Comparison of ENCODE assay signal across 8 cellular contexts in the genomic region with DNA sequence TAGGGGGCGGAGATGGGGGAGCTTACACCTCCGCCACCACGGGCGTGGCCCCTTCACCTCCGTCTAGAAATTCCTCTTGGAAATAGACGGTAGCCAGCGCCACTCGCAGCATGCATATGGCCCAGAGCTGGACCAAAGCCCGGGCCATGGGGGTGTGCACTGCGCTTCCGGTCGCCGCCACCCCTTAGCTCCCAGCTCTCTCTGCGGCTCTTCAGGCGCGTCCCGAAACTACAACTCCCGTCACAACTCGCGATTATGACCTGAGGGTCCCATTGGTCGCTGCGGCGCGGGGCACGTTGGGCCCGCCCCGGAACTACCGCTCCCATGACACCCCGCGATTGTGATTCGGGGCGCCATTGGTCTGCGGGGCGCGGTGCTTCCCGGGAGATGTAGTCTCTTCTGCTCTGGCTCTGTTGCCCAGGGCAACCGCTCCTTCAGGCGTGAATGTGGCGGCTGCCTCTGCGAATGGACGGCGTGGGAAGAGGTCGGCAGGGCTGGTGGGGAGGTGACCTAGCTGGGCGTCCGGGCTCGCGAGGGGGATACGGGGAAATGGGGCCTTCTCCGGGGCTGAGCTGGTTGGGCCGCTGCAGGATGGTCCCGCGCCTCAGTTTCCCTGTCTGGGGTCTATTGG. TPM values are rescaled to one million over a fixed set of nuclear protein-coding genes. Genes with fewer than 3 reads are reported as not detected.
DNase-seq lines count a peak whose midpoint lies in the region; ATAC-seq, FAIRE-seq and TF ChIP-seq lines count a peak whose summit lies in the region.

C19orf44 (plus strand) TSS at position 413 of the 631 bp plus-strand sequence. CDS start 4,399 bp downstream, outside the sequence.
CALR3 (minus strand) TSS at position 186 of the 631 bp plus-strand sequence; CDS start at position 148, 38 bp downstream.

- no peaks in the 10 kb centered on the region for H3K27me3 Mint-ChIP-seq in activated naive CD8-positive, alpha-beta T cell treated with anti-CD3 and anti-CD28 coated beads, Interleukin-2, amount 50 U/mL, for 24 hours

- H3K9me3 Mint-ChIP-seq in activated naive CD8-positive, alpha-beta T cell treated with anti-CD3 and anti-CD28 coated beads, Interleukin-2, amount 50 U/mL, for 24 hours, result no peaks in the 10 kb centered on the region

- DNase-seq in NCI-H1417 (lab: John Stamatoyannopoulos, UW), result peak; percentile 96 to 99 (median 98)
- peak; percentile 96 for DNase-seq in activated naive CD8-positive, alpha-beta T cell treated with anti-CD3 and anti-CD28 coated beads, Interleukin-2, amount 50 U/mL, for 24 hours
- peak; percentile 99 for DNase-seq in Right ventricle myocardium superior
- peak; percentile 96 to 99 (median 98) for DNase-seq in pancreas
- DNase-seq in tibial artery, result peak; percentile 99

- H3K4me1 Mint-ChIP-seq in activated naive CD8-positive, alpha-beta T cell treated with anti-CD3 and anti-CD28 coated beads, Interleukin-2, amount 50 U/mL, for 24 hours, result peaks cover 26% of the 10 kb centered on the region

- no peaks in the 10 kb centered on the region for H3K9me2 ChIP-seq in SU-DHL-6 (replicated peaks; ENCODE audit: insufficient read depth, low read length)

- H3K9ac ChIP-seq in SU-DHL-6 (ENCODE audit: low read length), result peak within 1 kb of the TSS; percentile 62

- WGBS in pancreas, 2 donors, result 0 to 1% methylated on average over 51 to 52 of the region's 52 CpGs

- peak within 1 kb of the TSS; percentile 97 for H3K4me3 Mint-ChIP-seq in activated naive CD8-positive, alpha-beta T cell treated with anti-CD3 and anti-CD28 coated beads, Interleukin-2, amount 50 U/mL, for 24 hours

- ATAC-seq in HG02763 (IDR thresholded peaks at IDR 0.05; ENCODE audit: unreplicated experiment) (peak; percentile 98), Right ventricle myocardium superior (ENCODE audit: poor library complexity) (peak; percentile 100), pancreas (peak; percentile 97 to 99 (median 98))
- ATAC-seq in activated naive CD8-positive, alpha-beta T cell treated with anti-CD3 and anti-CD28 coated beads, Interleukin-2, amount 50 U/mL, for 24 hours, result peak; percentile 100

- TF ChIP-seq CTCF in GM12875 (IDR thresholded peaks at IDR 0.05; ENCODE audit: borderline replicate concordance, insufficient read depth, low read depth, low read length), result no peak
- no peak for TF ChIP-seq CTCF in SU-DHL-6 (IDR thresholded peaks at IDR 0.05; ENCODE audit: insufficient read depth, low read length, poor library complexity, severe bottlenecking)
- TF ChIP-seq CTCF in pancreas (IDR thresholded peaks at IDR 0.05), result peak in 1 of 4 donors; percentile 6
- peak; percentile 26 to 39 for TF ChIP-seq CTCF in tibial artery (IDR thresholded peaks at IDR 0.05)

- H3K36me3 ChIP-seq in SU-DHL-6 (ENCODE audit: low read length) (no peaks in the 10 kb centered on the region), pancreas (no peaks in the 10 kb centered on the region), tibial artery (peaks cover 1 to 8% (median 3%) of the 10 kb centered on the region in 3 donors)

- peak within 1 kb of the TSS; percentile 89 for H2AFZ ChIP-seq in SU-DHL-6 (ENCODE audit: low read depth, low read length, severe bottlenecking)

- H3K79me2 ChIP-seq in SU-DHL-6 (ENCODE audit: insufficient read depth, low read length), result peaks cover 6% of the 10 kb centered on the region; the same call in 1 of the 2 replicates

- intact Hi-C loops in Right ventricle myocardium superior (cut with DNase I), result no loop called here
- intact Hi-C loops in pancreas (cut with DNase I), result no loop called here
- intact Hi-C loops in tibial artery (cut with DNase I; ENCODE audit: low total_unique reads), result loop anchor here (2.0 kb wide), 1 partner anchor 25 kb away; the partner anchor contains the start of gene EPS15L1

- peaks cover 3% of the 10 kb centered on the region for H3K36me3 Mint-ChIP-seq in activated naive CD8-positive, alpha-beta T cell treated with anti-CD3 and anti-CD28 coated beads, Interleukin-2, amount 50 U/mL, for 24 hours (ENCODE audit: low read depth)

- H3K4me2 ChIP-seq in SU-DHL-6 (ENCODE audit: low read depth, low read length, poor library complexity, severe bottlenecking), result peak within 1 kb of the TSS; percentile 88

- H3K4me3 ChIP-seq in GM12875 (ENCODE audit: low read depth, low read length), result peak within 1 kb of the TSS; percentile 71
- peak within 1 kb of the TSS; percentile 78 for H3K4me3 ChIP-seq in SU-DHL-6 (ENCODE audit: insufficient read depth, low read length, poor library complexity, severe bottlenecking)
- H3K4me3 ChIP-seq in pancreas, result peak within 1 kb of the TSS; percentile 55 to 81 (median 60)
- H3K4me3 ChIP-seq in tibial artery, result peak within 1 kb of the TSS; percentile 65 to 69

- H3K27me3 ChIP-seq in SU-DHL-6 (ENCODE audit: low read length) (no peaks in the 10 kb centered on the region), pancreas (no peaks in the 10 kb centered on the region), tibial artery (no peaks in the 10 kb centered on the region)

- peaks cover 0 to 6% (median 3%) of the 10 kb centered on the region in 3 donors for H3K4me1 ChIP-seq in pancreas
- H3K4me1 ChIP-seq in tibial artery, result peaks cover 0 to 9% (median 5%) of the 10 kb centered on the region in 4 donors

- peak within 1 kb of the TSS; percentile 96 for H3K27ac Mint-ChIP-seq in activated naive CD8-positive, alpha-beta T cell treated with anti-CD3 and anti-CD28 coated beads, Interleukin-2, amount 50 U/mL, for 24 hours

- H3K27ac ChIP-seq in SU-DHL-6 (ENCODE audit: low read depth, low read length) (0 out of 2 replicates have a peak within 1 kb of the TSS, but pooled peaks have one; percentile 11), pancreas (peak within 1 kb of the TSS; percentile 26 to 64 (median 56)), tibial artery (peak within 1 kb of the TSS; percentile 73 to 78)

- 0 out of 2 replicates have a peak, but pooled peaks cover 3% of the 10 kb centered on the region for H3F3A ChIP-seq in SU-DHL-6 (ENCODE audit: insufficient read depth)

- FAIRE-seq in pancreas (lab: Jason Lieb, UNC), result peak; percentile 89

- no peaks in the 10 kb centered on the region for H4K20me1 ChIP-seq in SU-DHL-6 (ENCODE audit: low read depth, low read length)

- H3K9me3 ChIP-seq in SU-DHL-6 (ENCODE audit: insufficient read depth, low read length), result no peaks in the 10 kb centered on the region
- H3K9me3 ChIP-seq in pancreas, result no peaks in the 10 kb centered on the region
- no peaks in the 10 kb centered on the region for H3K9me3 ChIP-seq in tibial artery

RNA-seq across cellular contexts. Expression of gene C19orf44, which starts in this region (rescaled TPM):
- total RNA-seq in Right ventricle myocardium superior (3.6 TPM), pancreas (1 to 10 TPM; 1.9 to 5.1 (median 3.3) TPM)
- polyA plus RNA-seq in pancreas, result 1 to 10 TPM; 6.5 to 7.4 TPM

RNA-seq across cellular contexts. Expression of gene CALR3, which starts in this region (rescaled TPM):
- total RNA-seq in Right ventricle myocardium superior (not detected), pancreas (not detected)
- polyA plus RNA-seq in pancreas, result under 1 TPM in 1 of 2 donors, not detected in 1; 0.07 TPM

Comparison
In these comparisons a context has a peak if more than half of its experiments do, and no peak if none do; other contexts are left out.
1. Peak in every context shown above with its lines: DNase-seq, ATAC-seq, H3K4me3 ChIP-seq and H3K27ac ChIP-seq.
2. CTCF ChIP-seq: peak in tibial artery (2 of 2); none in GM12875 (single experiment) and SU-DHL-6 (single experiment).
3. H3K27ac ChIP-seq: peak in every context shown above with its lines; median percentile 76 in tibial artery; 56 in pancreas; 11 in SU-DHL-6.